Comparison of ENCODE assay signal across 10 cellular contexts in genomic region chrX:120419465-120419864, GRCh38. TPM values are rescaled to one million over a fixed set of nuclear protein-coding genes. Genes with fewer than 3 reads are reported as not detected.
DNase-seq lines count a peak whose midpoint lies in the region; ATAC-seq, FAIRE-seq and TF ChIP-seq lines count a peak whose summit lies in the region.
"Had no signal": no experiment of that assay in that cellular context is flagged by ENCODE, and none has a peak within 500 bp of the region (broad histone marks: within the 10 kb centered on the region; RNA-seq: fewer than 3 reads in every experiment).

No MANE protein-coding gene starts in this region.

- DNase-seq in GM18507 (ENCODE audit: extremely low spot score, insufficient read length, low read depth) (no peak), Karpas-422 (peak; percentile 60), endothelial cell of umbilical vein (ENCODE audit: low read depth, low spot score) (no peak), OCI-M1 (lab: John Stamatoyannopoulos, UW) (no peak), epidermal melanocyte (ENCODE audit: insufficient read length, low spot score) (no peak)
- no peak for DNase-seq in activated CD4-positive, CD25-positive, alpha-beta regulatory T cell treated with anti-CD3 and anti-CD28 coated beads, Interleukin-2, amount 50 U/mL, for 72 hours
- DNase-seq: cerebellar nuclear complex, NCI-H524 had no signal

- H3K4me1 ChIP-seq in Karpas-422 (ENCODE audit: low read length) (peaks cover 12% of the 10 kb centered on the region), endothelial cell of umbilical vein (ENCODE audit: control insufficient read depth, extremely low read depth, insufficient read depth, low read length) (no peaks in the 10 kb centered on the region)

- no TSS peak for BruUV-seq in endothelial cell of umbilical vein (replicated peaks; lab: Mats Ljungman, UMichigan)

- FAIRE-seq in GM18507 (lab: Jason Lieb, UNC) (peak; percentile 75), endothelial cell of umbilical vein (lab: Jason Lieb, UNC) (peak; percentile 4)

- H4K20me1 ChIP-seq in Karpas-422 (ENCODE audit: insufficient read depth, low read depth, low read length) (no peaks in the 10 kb centered on the region), endothelial cell of umbilical vein (replicated peaks; ENCODE audit: control insufficient read depth, extremely low read depth, insufficient read depth, low read length) (no peaks in the 10 kb centered on the region)

- no peaks in the 10 kb centered on the region for H3K9me2 ChIP-seq in Karpas-422 (replicated peaks; ENCODE audit: insufficient read depth, low read length)

- no peaks in the 10 kb centered on the region for H3K79me2 ChIP-seq in Karpas-422 (ENCODE audit: low read length)
- no peaks in the 10 kb centered on the region for H3K79me2 ChIP-seq in endothelial cell of umbilical vein (ENCODE audit: control insufficient read depth, insufficient read depth, low read length)

- no peak for TF ChIP-seq POLR2A in endothelial cell of umbilical vein (IDR thresholded peaks at IDR 0.05; ENCODE audit: low read depth, low read length)

- H3K27me3 ChIP-seq in Karpas-422 (ENCODE audit: low read length) (no peaks in the 10 kb centered on the region), endothelial cell of umbilical vein (ENCODE audit: control insufficient read depth in 2 of 2, insufficient read depth in 2 of 2, low read length in 2 of 2) (no peaks in the 10 kb centered on the region)

- no peak for TF ChIP-seq CTCF in endothelial cell of umbilical vein (IDR thresholded peaks at IDR 0.05; ENCODE audit: extremely low read depth in 1 of 2, insufficient read depth in 1 of 2, low read depth in 1 of 2, low read length in 2 of 2)

- H3K36me3 ChIP-seq in Karpas-422 (ENCODE audit: insufficient read depth, low read length) (no peaks in the 10 kb centered on the region), endothelial cell of umbilical vein (ENCODE audit: control insufficient read depth in 2 of 2, extremely low read depth in 1 of 2, insufficient read depth in 2 of 2, low read length in 2 of 2) (no peaks in the 10 kb centered on the region)

- no peak overlapping the region for H3K4me2 ChIP-seq in Karpas-422 (ENCODE audit: low read depth, low read length, poor library complexity, severe bottlenecking)
- H3K4me2 ChIP-seq in endothelial cell of umbilical vein (ENCODE audit: insufficient read depth, low read length), result no peak overlapping the region

- H3K9ac ChIP-seq in Karpas-422 (ENCODE audit: low read length) (no peak overlapping the region), endothelial cell of umbilical vein (replicated peaks; ENCODE audit: extremely low read depth, insufficient read depth, low read length) (no peak overlapping the region)

- ATAC-seq in GM21423 (IDR thresholded peaks at IDR 0.05; ENCODE audit: unreplicated experiment), result peak; percentile 52
- ATAC-seq in GM21381 (IDR thresholded peaks at IDR 0.05; ENCODE audit: unreplicated experiment), result no peak

- H3K4me3 ChIP-seq in Karpas-422 (ENCODE audit: low read length) (no peak overlapping the region), endothelial cell of umbilical vein (replicated peaks in 1 of 3; ENCODE audit: insufficient read depth in 1 of 3, low read depth in 1 of 3, low read length in 3 of 3) (no peak overlapping the region)

- POLR2A ChIA-PET in endothelial cell of umbilical vein (lab: Charles Lee), result interaction anchor here (0.5 kb wide), 1 partner anchor 49 kb away, joined by 3 read pairs; the partner anchor contains the start of gene LAMP2

- no peaks in the 10 kb centered on the region for H3K9me3 ChIP-seq in Karpas-422 (ENCODE audit: low read length)
- no peaks in the 10 kb centered on the region for H3K9me3 ChIP-seq in endothelial cell of umbilical vein (replicated peaks; ENCODE audit: control insufficient read depth, insufficient read depth, low read length)

- CTCF ChIA-PET in endothelial cell of umbilical vein (lab: Charles Lee), result no interaction called here

- H3K9me1 ChIP-seq in endothelial cell of umbilical vein (replicated peaks; ENCODE audit: control insufficient read depth, extremely low read depth, insufficient read depth, low read length), result no peaks in the 10 kb centered on the region

- dilution Hi-C loops in endothelial cell of umbilical vein (cut with MboI; ENCODE audit: extremely low pct_ligation_motif_present, low sequenced_read_pairs), result no loop called here

- intact Hi-C loops in endothelial cell of umbilical vein (cut with micrococcal nuclease), result no loop called here

- H3K27ac ChIP-seq in Karpas-422 (ENCODE audit: low read length) (no peak overlapping the region), endothelial cell of umbilical vein (ENCODE audit: insufficient read depth, low read depth, low read length) (no peak overlapping the region)

- peak overlapping the region; percentile 44; the same call in 1 of the 2 replicates for H2AFZ ChIP-seq in Karpas-422 (ENCODE audit: low read length)
- H2AFZ ChIP-seq in endothelial cell of umbilical vein (ENCODE audit: low read depth, low read length), result no peak overlapping the region

TF ChIP-seq in endothelial cell of umbilical vein, 7 proteins besides CTCF, POLR2A, EP300 and RAD21:
- no peak for TF ChIP-seq FOS (IDR thresholded peaks at IDR 0.05; ENCODE audit: borderline replicate concordance, insufficient read depth, low read length)
- no peak for TF ChIP-seq POLR2AphosphoS5 (IDR thresholded peaks at IDR 0.05; ENCODE audit: insufficient read depth, low read depth, low read length)
- no peak for TF ChIP-seq JUN (IDR thresholded peaks at IDR 0.05; ENCODE audit: borderline replicate concordance, insufficient read depth, insufficient read length, low read depth)
- no peak for TF ChIP-seq MYC (IDR thresholded peaks at IDR 0.05; ENCODE audit: low read depth, low read length)
- no peak for TF ChIP-seq GATA2 (IDR thresholded peaks at IDR 0.05; ENCODE audit: insufficient read depth, insufficient read length, low read depth, low read length)
- no peak for TF ChIP-seq MAX (IDR thresholded peaks at IDR 0.05; ENCODE audit: insufficient read depth, insufficient read length)
- TF ChIP-seq EZH2 (IDR thresholded peaks at IDR 0.05; ENCODE audit: borderline replicate concordance, low read depth, low read length, severe bottlenecking), result no peak

RNA-seq across cellular contexts. Expression of gene LAMP2, which starts 49.6 kb away (rescaled TPM):
- total RNA-seq in Karpas-422 (2014; rRNA removed; shearing (Covaris generic); ENCODE audit: low replicate concordance), result 13.7 and 46.1 TPM in 2 replicates
- 128 and 135 TPM in 2 replicates for total RNA-seq in endothelial cell of umbilical vein
- polyA plus RNA-seq in endothelial cell of umbilical vein, result 104 and 108 TPM in 2 replicates
- 92.3 and 105 TPM in 2 replicates for polyA plus RNA-seq in endothelial cell of umbilical vein (2011; cell fraction: cytosol; rRNA removed)
- polyA plus RNA-seq in endothelial cell of umbilical vein (2011; cell fraction: nucleus; rRNA removed), result 52.6 and 59.5 TPM in 2 replicates
- 167 and 170 TPM in 2 replicates for polyA plus RNA-seq in endothelial cell of umbilical vein (2012)
- 114 and 129 TPM in 2 replicates for polyA minus RNA-seq in endothelial cell of umbilical vein
- 39.7 TPM for polyA minus RNA-seq in endothelial cell of umbilical vein (2011; cell fraction: cytosol; rRNA and poly(A)+ RNA removed)
- 46.2 and 64.7 TPM in 2 replicates for polyA minus RNA-seq in endothelial cell of umbilical vein (2011; cell fraction: nucleus; rRNA and poly(A)+ RNA removed)

RNA-seq across cellular contexts. Expression of gene ATP1B4, which starts 57.6 kb away (rescaled TPM):
- not detected in 2 replicates for total RNA-seq in Karpas-422 (2014; rRNA removed; shearing (Covaris generic); ENCODE audit: low replicate concordance)
- total RNA-seq in endothelial cell of umbilical vein, result not detected in 2 replicates
- not detected in 2 replicates for polyA plus RNA-seq in endothelial cell of umbilical vein
- not detected in 2 replicates for polyA plus RNA-seq in endothelial cell of umbilical vein (2011; cell fraction: cytosol; rRNA removed)
- not detected in 2 replicates for polyA plus RNA-seq in endothelial cell of umbilical vein (2011; cell fraction: nucleus; rRNA removed)
- not detected in 2 replicates for polyA plus RNA-seq in endothelial cell of umbilical vein (2012)
- not detected in 2 replicates for polyA minus RNA-seq in endothelial cell of umbilical vein
- not detected for polyA minus RNA-seq in endothelial cell of umbilical vein (2011; cell fraction: cytosol; rRNA and poly(A)+ RNA removed)
- polyA minus RNA-seq in endothelial cell of umbilical vein (2011; cell fraction: nucleus; rRNA and poly(A)+ RNA removed), result not detected in 2 replicates
